In genomic region chr10:1044964-1045363, GRCh38 we compare ENCODE assay signal across 1 cellular context.
TF ChIP-seq lines count a peak whose summit lies in the region.

No MANE protein-coding gene starts in this region.

TF ChIP-seq in IMR-90, 13 proteins besides CTCF, POLR2A, EP300 and RAD21:
- no peak for TF ChIP-seq MAFK (IDR thresholded peaks at IDR 0.05; ENCODE audit: low read depth, low read length)
- no peak for TF ChIP-seq RCOR1 (IDR thresholded peaks at IDR 0.05; ENCODE audit: insufficient replicate concordance, low read length)
- TF ChIP-seq CHD1 (IDR thresholded peaks at IDR 0.05; ENCODE audit: low read depth, low read length): no peak
- TF ChIP-seq RFX5 (IDR thresholded peaks at IDR 0.05; ENCODE audit: low read depth, low read length): no peak
- TF ChIP-seq SMC3 (IDR thresholded peaks at IDR 0.05; ENCODE audit: low read depth, low read length): no peak
- TF ChIP-seq MAZ (IDR thresholded peaks at IDR 0.05; ENCODE audit: borderline replicate concordance, low read depth, low read length): no peak
- no peak for TF ChIP-seq FOS (IDR thresholded peaks at IDR 0.05; ENCODE audit: low read depth, low read length)
- no peak for TF ChIP-seq NFE2L2 (IDR thresholded peaks at IDR 0.05; ENCODE audit: low read depth, low read length)
- TF ChIP-seq MXI1 (IDR thresholded peaks at IDR 0.05; ENCODE audit: borderline replicate concordance, low read depth, low read length): no peak
- no peak for TF ChIP-seq BHLHE40 (IDR thresholded peaks at IDR 0.05; ENCODE audit: low read depth, low read length)
- no peak for TF ChIP-seq ELK1 (IDR thresholded peaks at IDR 0.05; ENCODE audit: borderline replicate concordance, low read depth, low read length)
- no peak for TF ChIP-seq USF2 (IDR thresholded peaks at IDR 0.05; ENCODE audit: low read depth, low read length)
- no peak for TF ChIP-seq CEBPB (IDR thresholded peaks at IDR 0.05; ENCODE audit: low read depth, low read length)
